9 cellular contexts compared by ENCODE assay signal in genomic region chr12:108193922-108194321, GRCh38.
DNase-seq lines count a peak whose midpoint lies in the region; ATAC-seq and TF ChIP-seq lines count a peak whose summit lies in the region.
"Had no signal": no experiment of that assay in that cellular context is flagged by ENCODE, and none has a peak within 500 bp of the region (broad histone marks: within the 10 kb centered on the region; RNA-seq: fewer than 3 reads in every experiment).

No MANE protein-coding gene starts in this region.

- H3K4me3 ChIP-seq in astrocyte of the spinal cord (ENCODE audit: low read depth, low read length) (no peak overlapping the region), right lobe of liver (no peak overlapping the region)

- in situ Hi-C loops in astrocyte of the spinal cord (cut with HindIII; ENCODE audit: low sequenced_read_pairs), result no loop called here

- H3K4me1 Mint-ChIP-seq in T-helper 2 cell treated with Interferon-gamma antibody and Interleukin-4, amounts not matched to agents 5 μg/mL and 100 μg/mL, for 36 hours (ENCODE audit: low read depth), result no peaks in the 10 kb centered on the region

- peak; percentile 37 to 63 (median 42) for ATAC-seq in right lobe of liver
- no peak for ATAC-seq in HG03095 (IDR thresholded peaks at IDR 0.05; ENCODE audit: unreplicated experiment)

- intact Hi-C loops in right lobe of liver (cut with DNase I), result loop anchor here in 1 of 2 donors (10.0 kb wide), 2 partner anchors 199 to 519 kb away; no protein-coding TSS in a partner anchor

- no peak overlapping the region for H3K27ac ChIP-seq in right lobe of liver

- no peaks in the 10 kb centered on the region for H3K27me3 Mint-ChIP-seq in T-helper 2 cell treated with Interferon-gamma antibody and Interleukin-4, amounts not matched to agents 5 μg/mL and 100 μg/mL, for 36 hours (ENCODE audit: low read depth)

- H3K36me3 Mint-ChIP-seq in T-helper 2 cell treated with Interferon-gamma antibody and Interleukin-4, amounts not matched to agents 5 μg/mL and 100 μg/mL, for 36 hours (ENCODE audit: low read depth), result no peaks in the 10 kb centered on the region

- no peaks in the 10 kb centered on the region for H3K27me3 ChIP-seq in right lobe of liver

- TF ChIP-seq POLR2A in right lobe of liver (IDR thresholded peaks at IDR 0.05), result no peak

- no peaks in the 10 kb centered on the region for H3K9me3 ChIP-seq in right lobe of liver

- H3K36me3 ChIP-seq in right lobe of liver, result no peaks in the 10 kb centered on the region

- H3K4me3 Mint-ChIP-seq in T-helper 2 cell treated with Interferon-gamma antibody and Interleukin-4, amounts not matched to agents 5 μg/mL and 100 μg/mL, for 36 hours, result no peak overlapping the region
- H3K4me3 Mint-ChIP-seq: stimulated activated naive CD8-positive, alpha-beta T cell treated with anti-CD3 and anti-CD28 coated beads, Interleukin-15, Interleukin-2, amounts not matched to agents 100 ng/mL and 50 ng/mL, for 24 hours had no signal

- no peak overlapping the region for H3K27ac Mint-ChIP-seq in T-helper 2 cell treated with Interferon-gamma antibody and Interleukin-4, amounts not matched to agents 5 μg/mL and 100 μg/mL, for 36 hours
- H3K27ac Mint-ChIP-seq: stimulated activated naive CD8-positive, alpha-beta T cell treated with anti-CD3 and anti-CD28 coated beads, Interleukin-15, Interleukin-2, amounts not matched to agents 100 ng/mL and 50 ng/mL, for 24 hours had no signal

- WGBS in right lobe of liver (ENCODE audit: insufficient coverage, low coverage, low lambda C conversion rate, missing lambda C conversion rate), result 5% methylated on average over 2 of the region's 2 CpGs

- DNase-seq in AG08395 (ENCODE audit: low spot score), result peak; percentile 50
- peak; percentile 15 for DNase-seq in EL
- peak; percentile 33 for DNase-seq in NCI-H1694 treated with DMSO at 0.1 percent for 48 hours (lab: John Stamatoyannopoulos, UW)
- no peak for DNase-seq in astrocyte of the spinal cord (ENCODE audit: low read depth, low spot score)
- no peak for DNase-seq in right lobe of liver
- no peak for DNase-seq in cerebellar nuclear complex (lab: John Stamatoyannopoulos, UW)
- DNase-seq in T-helper 2 cell treated with Interferon-gamma antibody and Interleukin-4, amounts not matched to agents 5 μg/mL and 100 μg/mL, for 36 hours (ENCODE audit: low spot score), result no peak

- H3K9me3 Mint-ChIP-seq in T-helper 2 cell treated with Interferon-gamma antibody and Interleukin-4, amounts not matched to agents 5 μg/mL and 100 μg/mL, for 36 hours, result no peaks in the 10 kb centered on the region
- H3K9me3 Mint-ChIP-seq: stimulated activated naive CD8-positive, alpha-beta T cell treated with anti-CD3 and anti-CD28 coated beads, Interleukin-15, Interleukin-2, amounts not matched to agents 100 ng/mL and 50 ng/mL, for 24 hours had no signal

- TF ChIP-seq CTCF in astrocyte of the spinal cord (IDR thresholded peaks at IDR 0.05; ENCODE audit: low read depth, low read length) (peak; percentile 59), right lobe of liver (IDR thresholded peaks at IDR 0.05) (peak; percentile 57 to 84 (median 74))

- H3K4me1 ChIP-seq in right lobe of liver, result no peaks in the 10 kb centered on the region

Comparison
In these comparisons a context has a peak if more than half of its experiments do, and no peak if none do; other contexts are left out.
1. DNase-seq: peak in AG08395 (single experiment), EL (single experiment) and NCI-H1694 treated with DMSO at 0.1 percent for 48 hours (single experiment); none in astrocyte of the spinal cord (single experiment), right lobe of liver (0 of 3), cerebellar nuclear complex (0 of 2) and T-helper 2 cell treated with Interferon-gamma antibody and Interleukin-4, amounts not matched to agents 5 μg/mL and 100 μg/mL, for 36 hours (single experiment).